In genomic region chr1:26541816-26542711, GRCh38 we compare ENCODE assay signal across 1 cellular context.
TF ChIP-seq lines count a peak whose summit lies in the region.

No MANE protein-coding gene starts in this region.

TF ChIP-seq in K562, 482 proteins besides CTCF, POLR2A, EP300 and RAD21 (continued from another document):
- TF ChIP-seq, protein P1, sequence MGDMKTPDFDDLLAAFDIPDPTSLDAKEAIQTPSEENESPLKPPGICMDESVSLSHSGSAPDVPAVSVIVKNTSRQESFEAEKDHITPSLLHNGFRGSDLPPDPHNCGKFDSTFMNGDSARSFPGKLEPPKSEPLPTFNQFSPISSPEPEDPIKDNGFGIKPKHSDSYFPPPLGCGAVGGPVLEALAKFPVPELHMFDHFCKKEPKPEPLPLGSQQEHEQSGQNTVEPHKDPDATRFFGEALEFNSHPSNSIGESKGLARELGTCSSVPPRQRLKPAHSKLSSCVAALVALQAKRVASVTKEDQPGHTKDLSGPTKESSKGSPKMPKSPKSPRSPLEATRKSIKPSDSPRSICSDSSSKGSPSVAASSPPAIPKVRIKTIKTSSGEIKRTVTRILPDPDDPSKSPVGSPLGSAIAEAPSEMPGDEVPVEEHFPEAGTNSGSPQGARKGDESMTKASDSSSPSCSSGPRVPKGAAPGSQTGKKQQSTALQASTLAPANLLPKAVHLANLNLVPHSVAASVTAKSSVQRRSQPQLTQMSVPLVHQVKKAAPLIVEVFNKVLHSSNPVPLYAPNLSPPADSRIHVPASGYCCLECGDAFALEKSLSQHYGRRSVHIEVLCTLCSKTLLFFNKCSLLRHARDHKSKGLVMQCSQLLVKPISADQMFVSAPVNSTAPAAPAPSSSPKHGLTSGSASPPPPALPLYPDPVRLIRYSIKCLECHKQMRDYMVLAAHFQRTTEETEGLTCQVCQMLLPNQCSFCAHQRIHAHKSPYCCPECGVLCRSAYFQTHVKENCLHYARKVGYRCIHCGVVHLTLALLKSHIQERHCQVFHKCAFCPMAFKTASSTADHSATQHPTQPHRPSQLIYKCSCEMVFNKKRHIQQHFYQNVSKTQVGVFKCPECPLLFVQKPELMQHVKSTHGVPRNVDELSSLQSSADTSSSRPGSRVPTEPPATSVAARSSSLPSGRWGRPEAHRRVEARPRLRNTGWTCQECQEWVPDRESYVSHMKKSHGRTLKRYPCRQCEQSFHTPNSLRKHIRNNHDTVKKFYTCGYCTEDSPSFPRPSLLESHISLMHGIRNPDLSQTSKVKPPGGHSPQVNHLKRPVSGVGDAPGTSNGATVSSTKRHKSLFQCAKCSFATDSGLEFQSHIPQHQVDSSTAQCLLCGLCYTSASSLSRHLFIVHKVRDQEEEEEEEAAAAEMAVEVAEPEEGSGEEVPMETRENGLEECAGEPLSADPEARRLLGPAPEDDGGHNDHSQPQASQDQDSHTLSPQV (IDR thresholded peaks at IDR 0.05) = peak; percentile 81
- TF ChIP-seq SMAD4 (CRISPR knock-in tag; conservative IDR thresholded peaks at IDR 0.05) = peak; percentile 82
- TF ChIP-seq NONO (IDR thresholded peaks at IDR 0.05; ENCODE audit: low read depth in 2 of 2, low read length in 1 of 2) = peak in 1 of 2 experiments; percentile 16; a peak in 2 of 4 replicates
- no peak for TF ChIP-seq DEAF1 (CRISPR knock-in tag; IDR thresholded peaks at IDR 0.05)
- TF ChIP-seq HOXB6 (CRISPR knock-in tag; IDR thresholded peaks at IDR 0.05; ENCODE audit: borderline replicate concordance) = no peak
- TF ChIP-seq, protein P2, sequence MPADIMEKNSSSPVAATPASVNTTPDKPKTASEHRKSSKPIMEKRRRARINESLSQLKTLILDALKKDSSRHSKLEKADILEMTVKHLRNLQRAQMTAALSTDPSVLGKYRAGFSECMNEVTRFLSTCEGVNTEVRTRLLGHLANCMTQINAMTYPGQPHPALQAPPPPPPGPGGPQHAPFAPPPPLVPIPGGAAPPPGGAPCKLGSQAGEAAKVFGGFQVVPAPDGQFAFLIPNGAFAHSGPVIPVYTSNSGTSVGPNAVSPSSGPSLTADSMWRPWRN (IDR thresholded peaks at IDR 0.05; ENCODE audit: low read depth) = 0 out of 2 replicates have a peak, but pooled peaks have one; percentile 25
- TF ChIP-seq VEZF1 (CRISPR knock-in tag; IDR thresholded peaks at IDR 0.05) = peak; percentile 98
- TF ChIP-seq ARNT (IDR thresholded peaks at IDR 0.05) = 0 out of 4 replicates have a peak, but pooled peaks of 1 of the 2 experiments have one; percentile 66
- TF ChIP-seq, protein P3, sequence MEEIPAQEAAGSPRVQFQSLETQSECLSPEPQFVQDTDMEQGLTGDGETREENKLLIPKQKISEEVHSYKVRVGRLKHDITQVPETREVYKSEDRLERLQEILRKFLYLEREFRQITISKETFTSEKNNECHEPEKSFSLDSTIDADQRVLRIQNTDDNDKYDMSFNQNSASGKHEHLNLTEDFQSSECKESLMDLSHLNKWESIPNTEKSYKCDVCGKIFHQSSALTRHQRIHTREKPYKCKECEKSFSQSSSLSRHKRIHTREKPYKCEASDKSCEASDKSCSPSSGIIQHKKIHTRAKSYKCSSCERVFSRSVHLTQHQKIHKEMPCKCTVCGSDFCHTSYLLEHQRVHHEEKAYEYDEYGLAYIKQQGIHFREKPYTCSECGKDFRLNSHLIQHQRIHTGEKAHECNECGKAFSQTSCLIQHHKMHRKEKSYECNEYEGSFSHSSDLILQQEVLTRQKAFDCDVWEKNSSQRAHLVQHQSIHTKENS (CRISPR knock-in tag; IDR thresholded peaks at IDR 0.05) = no peak
- 0 out of 2 replicates have a peak, but pooled peaks have one; percentile 26 for TF ChIP-seq MTA1 (IDR thresholded peaks at IDR 0.05; ENCODE audit: borderline replicate concordance)
- no peak; the same call in 1 of the 2 replicates for TF ChIP-seq FOXP1 (CRISPR knock-in tag; IDR thresholded peaks at IDR 0.05)
- TF ChIP-seq PHF8 (IDR thresholded peaks at IDR 0.05; ENCODE audit: borderline replicate concordance, low read length) = peak; percentile 43; the same call in 1 of the 2 replicates
- no peak for TF ChIP-seq CREB1 (IDR thresholded peaks at IDR 0.05)
- no peak for TF ChIP-seq CREB1 (CRISPR knock-in tag; IDR thresholded peaks at IDR 0.05)
- TF ChIP-seq, protein P4, sequence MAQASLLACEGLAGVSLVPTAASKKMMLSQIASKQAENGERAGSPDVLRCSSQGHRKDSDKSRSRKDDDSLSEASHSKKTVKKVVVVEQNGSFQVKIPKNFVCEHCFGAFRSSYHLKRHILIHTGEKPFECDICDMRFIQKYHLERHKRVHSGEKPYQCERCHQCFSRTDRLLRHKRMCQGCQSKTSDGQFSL (CRISPR knock-in tag; IDR thresholded peaks at IDR 0.05) = peak; percentile 62; the same call in 1 of the 2 replicates
- TF ChIP-seq, protein P4 (tag; IDR thresholded peaks at IDR 0.05) = no peak
- peak; percentile 24; the same call in 1 of the 2 replicates for TF ChIP-seq ELK3 (CRISPR knock-in tag; IDR thresholded peaks at IDR 0.05)
- TF ChIP-seq ELF1 (tag; IDR thresholded peaks at IDR 0.05) = peak; percentile 80
- TF ChIP-seq HNRNPLL (IDR thresholded peaks at IDR 0.05; ENCODE audit: low read depth, low read length, poor library complexity, severe bottlenecking) = peak; percentile 16
- peak; percentile 83 for TF ChIP-seq CCNT2 (IDR thresholded peaks at IDR 0.05; ENCODE audit: borderline replicate concordance, extremely low read depth, insufficient read length, low read depth, low read length)
- TF ChIP-seq GATA2 (CRISPR knock-in tag; IDR thresholded peaks at IDR 0.05) = no peak
- TF ChIP-seq SRSF9 (IDR thresholded peaks at IDR 0.05; ENCODE audit: borderline replicate concordance, low read depth, low read length) = no peak
- peak; percentile 73 for TF ChIP-seq ATF7 (IDR thresholded peaks at IDR 0.05)
- peak; percentile 77; the same call in 1 of the 2 replicates for TF ChIP-seq TARDBP (IDR thresholded peaks at IDR 0.05)
- TF ChIP-seq SAFB (IDR thresholded peaks at IDR 0.05; ENCODE audit: borderline replicate concordance, low read depth, low read length) = no peak
- TF ChIP-seq, protein P5, sequence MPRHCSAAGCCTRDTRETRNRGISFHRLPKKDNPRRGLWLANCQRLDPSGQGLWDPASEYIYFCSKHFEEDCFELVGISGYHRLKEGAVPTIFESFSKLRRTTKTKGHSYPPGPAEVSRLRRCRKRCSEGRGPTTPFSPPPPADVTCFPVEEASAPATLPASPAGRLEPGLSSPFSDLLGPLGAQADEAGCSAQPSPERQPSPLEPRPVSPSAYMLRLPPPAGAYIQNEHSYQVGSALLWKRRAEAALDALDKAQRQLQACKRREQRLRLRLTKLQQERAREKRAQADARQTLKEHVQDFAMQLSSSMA (CRISPR knock-in tag; IDR thresholded peaks at IDR 0.05) = 0 out of 2 replicates have a peak, but pooled peaks have one; percentile 67
- peak; percentile 89 for TF ChIP-seq CEBPG (CRISPR knock-in tag; IDR thresholded peaks at IDR 0.05)
- TF ChIP-seq CEBPG (tag; conservative IDR thresholded peaks at IDR 0.05 in 1 of 2, IDR thresholded peaks at IDR 0.05 in 1 of 2) = peak in 1 of 2 experiments; percentile 52; a peak in 3 of 4 replicates
- TF ChIP-seq GABPA (tag; conservative IDR thresholded peaks at IDR 0.05; ENCODE audit: low read depth) = peak; percentile 83
- peak; percentile 59; the same call in 1 of the 2 replicates for TF ChIP-seq ZKSCAN1 (IDR thresholded peaks at IDR 0.05; ENCODE audit: low read depth, low read length)
- 0 out of 2 replicates have a peak, but pooled peaks have one; percentile 36 for TF ChIP-seq TCF3 (CRISPR knock-in tag; IDR thresholded peaks at IDR 0.05)
- TF ChIP-seq MTA3 (IDR thresholded peaks at IDR 0.05; ENCODE audit: borderline replicate concordance) = peak; percentile 87; the same call in 1 of the 2 replicates
- no peak for TF ChIP-seq ZNF354B (CRISPR knock-in tag; IDR thresholded peaks at IDR 0.05)
- TF ChIP-seq GABPB1 (CRISPR knock-in tag; IDR thresholded peaks at IDR 0.05) = peak; percentile 85; the same call in 1 of the 2 replicates
- TF ChIP-seq SIN3A (IDR thresholded peaks at IDR 0.05; ENCODE audit: borderline replicate concordance in 2 of 2, control insufficient read depth in 1 of 2, low read depth in 2 of 2, low read length in 2 of 2) = peak in 1 of 2 experiments; percentile 43; a peak in 1 of 4 replicates
TF ChIP-seq in K562: peak in this region for 121.
